8 cellular contexts compared by ENCODE assay signal in genomic region chr1:9234223-9235122, GRCh38. TPM values are rescaled to one million over a fixed set of nuclear protein-coding genes. Genes with fewer than 3 reads are reported as not detected.
DNase-seq lines count a peak whose midpoint lies in the region; ATAC-seq and FAIRE-seq lines count a peak whose summit lies in the region.

Gene H6PD, plus strand, starts transcription at chr1:9234774. Its CDS starts 10,161 bp downstream, at chr1:9244935.

- CTCF ChIA-PET in CD8-positive, alpha-beta memory T cell (lab: Charles Lee), result interaction anchor here (0.6 to 1.5 kb wide), 7 partner anchors 10 to 1326 kb away, joined by 3 to 4 read pairs (median 3); no protein-coding TSS in a partner anchor

- H3K4me1 Mint-ChIP-seq in CD8-positive, alpha-beta memory T cell, result peaks cover 33 to 45% (median 37%) of the 10 kb centered on the region in 3 donors
- peaks cover 50% of the 10 kb centered on the region for H3K4me1 Mint-ChIP-seq in activated T-cell treated with anti-CD3 and anti-CD28 coated beads, Interleukin-2, amount 50 U/mL, for 24 hours (ENCODE audit: low read depth)

- peak; percentile 71 to 84 (median 78) for DNase-seq in CD8-positive, alpha-beta memory T cell
- DNase-seq in GM19239 (ENCODE audit: insufficient read length, low spot score) (peak; percentile 100), OCI-M2 (lab: John Stamatoyannopoulos, UW; ENCODE audit: unreplicated experiment) (peak; percentile 37), myocyte (ENCODE audit: low read depth) (peak; percentile 85)
- DNase-seq in activated T-cell treated with anti-CD3 and anti-CD28 coated beads, Interleukin-2, amount 50 U/mL, for 24 hours, result peak; percentile 85
- peak; percentile 47 to 52 for DNase-seq in stimulated activated CD8-positive, alpha-beta memory T cell treated with anti-CD3 and anti-CD28 coated beads, Interleukin-7, amount 100 ng/mL, for 48 hours (ENCODE audit: extremely low read depth in 1 of 2, low read depth in 1 of 2)

- H3K27ac Mint-ChIP-seq in CD8-positive, alpha-beta memory T cell, result peak within 1 kb of the TSS; percentile 95 to 99 (median 99)
- peak within 1 kb of the TSS; percentile 94 for H3K27ac Mint-ChIP-seq in activated T-cell treated with anti-CD3 and anti-CD28 coated beads, Interleukin-2, amount 50 U/mL, for 24 hours

- H3K36me3 ChIP-seq in CD8-positive, alpha-beta memory T cell (ENCODE audit: insufficient read depth, low read length), result no peaks in the 10 kb centered on the region

- H3K4me1 ChIP-seq in CD8-positive, alpha-beta memory T cell (ENCODE audit: insufficient read depth, low read length), result peaks cover 29% of the 10 kb centered on the region

- peak within 1 kb of the TSS; percentile 93 to 98 (median 96) for H3K4me3 Mint-ChIP-seq in CD8-positive, alpha-beta memory T cell
- H3K4me3 Mint-ChIP-seq in activated T-cell treated with anti-CD3 and anti-CD28 coated beads, Interleukin-2, amount 50 U/mL, for 24 hours, result peak within 1 kb of the TSS; percentile 85

- H3K9me3 ChIP-seq in CD8-positive, alpha-beta memory T cell (ENCODE audit: low read length), result no peaks in the 10 kb centered on the region

- peak; percentile 70 for ATAC-seq in HG03457 (IDR thresholded peaks at IDR 0.05; ENCODE audit: unreplicated experiment)
- peak; percentile 85 for ATAC-seq in esophagus mucosa

- no peaks in the 10 kb centered on the region for H3K9me3 Mint-ChIP-seq in CD8-positive, alpha-beta memory T cell
- H3K9me3 Mint-ChIP-seq in activated T-cell treated with anti-CD3 and anti-CD28 coated beads, Interleukin-2, amount 50 U/mL, for 24 hours, result no peaks in the 10 kb centered on the region

- peaks cover 0 to 5% (median 0%) of the 10 kb centered on the region in 3 donors for H3K36me3 Mint-ChIP-seq in CD8-positive, alpha-beta memory T cell
- peaks cover 6% of the 10 kb centered on the region for H3K36me3 Mint-ChIP-seq in activated T-cell treated with anti-CD3 and anti-CD28 coated beads, Interleukin-2, amount 50 U/mL, for 24 hours (ENCODE audit: low read depth)

- H3K27me3 ChIP-seq in CD8-positive, alpha-beta memory T cell (ENCODE audit: insufficient read depth, low read length, poor library complexity, severe bottlenecking), result no peaks in the 10 kb centered on the region

- H3K27ac ChIP-seq in CD8-positive, alpha-beta memory T cell (ENCODE audit: low read depth, low read length), result peak within 1 kb of the TSS; percentile 80

- peak within 1 kb of the TSS; percentile 81 for H3K4me3 ChIP-seq in CD8-positive, alpha-beta memory T cell (ENCODE audit: low read length)

- POLR2A ChIA-PET in CD8-positive, alpha-beta memory T cell (lab: Charles Lee), result interaction anchor here (0.7 to 1.0 kb wide), 2 partner anchors 15 to 221 kb away, joined by 3 read pairs; no protein-coding TSS in a partner anchor

- no peaks in the 10 kb centered on the region for H3K27me3 Mint-ChIP-seq in CD8-positive, alpha-beta memory T cell
- H3K27me3 Mint-ChIP-seq in activated T-cell treated with anti-CD3 and anti-CD28 coated beads, Interleukin-2, amount 50 U/mL, for 24 hours, result no peaks in the 10 kb centered on the region

- FAIRE-seq in GM19239 (lab: Jason Lieb, UNC), result peak; percentile 80

RNA-seq across cellular contexts. Expression of gene H6PD, which starts in this region (rescaled TPM):
- total RNA-seq in CD8-positive, alpha-beta memory T cell, result 1 to 10 TPM; 7.8 to 7.9 TPM
- polyA plus RNA-seq in CD8-positive, alpha-beta memory T cell, result 11.6 TPM
- total RNA-seq in esophagus mucosa (20.4 TPM), myocyte (17.1 and 18.3 TPM in 2 replicates)
- polyA plus RNA-seq in myocyte (2012), result 12.1 TPM

Comparison
In these comparisons a context has a peak if more than half of its experiments do, and no peak if none do; other contexts are left out.
1. Peak in every context shown above with its lines: DNase-seq, ATAC-seq, H3K4me3 ChIP-seq and H3K27ac ChIP-seq.
2. DNase-seq: peak in every context shown above with its lines; median percentile 100 in GM19239; 85 in activated T-cell treated with anti-CD3 and anti-CD28 coated beads, Interleukin-2, amount 50 U/mL, for 24 hours; 85 in myocyte; 78 in CD8-positive, alpha-beta memory T cell; 50 in stimulated activated CD8-positive, alpha-beta memory T cell treated with anti-CD3 and anti-CD28 coated beads, Interleukin-7, amount 100 ng/mL, for 48 hours; 37 in OCI-M2.